In genomic region chr11:46351148-46351547, GRCh38 we compare ENCODE assay signal across 11 cellular contexts. TPM values are rescaled to one million over a fixed set of nuclear protein-coding genes. Genes with fewer than 3 reads are reported as not detected.
DNase-seq lines count a peak whose midpoint lies in the region; ATAC-seq lines count a peak whose summit lies in the region.
"Had no signal": no experiment of that assay in that cellular context is flagged by ENCODE, and none has a peak within 500 bp of the region (broad histone marks: within the 10 kb centered on the region; RNA-seq: fewer than 3 reads in every experiment).

No MANE protein-coding gene starts in this region.

- intact Hi-C loops in activated CD4-positive, alpha-beta memory T cell treated with anti-CD3 and anti-CD28 coated beads for 36 hours (cut with micrococcal nuclease): no loop called here

- H3K4me1 Mint-ChIP-seq in activated T-cell treated with anti-CD3 and anti-CD28 coated beads, Interleukin-2, amount 50 U/mL, for 4 hours (ENCODE audit: low read depth): peaks cover 77% of the 10 kb centered on the region
- H3K4me1 Mint-ChIP-seq in activated CD4-positive, alpha-beta memory T cell treated with anti-CD3 and anti-CD28 coated beads for 36 hours (ENCODE audit: low read depth): peaks cover 78% of the 10 kb centered on the region
- H3K4me1 Mint-ChIP-seq in stimulated activated naive CD8-positive, alpha-beta T cell treated with anti-CD3 and anti-CD28 coated beads, Interleukin-15, amount 100 ng/mL, for 72 hours: peaks cover 90% of the 10 kb centered on the region

- no peaks in the 10 kb centered on the region for H3K4me1 ChIP-seq in endocrine pancreas (ENCODE audit: control insufficient read depth, insufficient read depth, low read length)

- H3K27me3 ChIP-seq in endocrine pancreas (ENCODE audit: control insufficient read depth, insufficient read depth, low read length): no peaks in the 10 kb centered on the region

- peaks cover 1% of the 10 kb centered on the region for H3K36me3 Mint-ChIP-seq in activated T-cell treated with anti-CD3 and anti-CD28 coated beads, Interleukin-2, amount 50 U/mL, for 4 hours (ENCODE audit: insufficient read depth)
- H3K36me3 Mint-ChIP-seq in activated CD4-positive, alpha-beta memory T cell treated with anti-CD3 and anti-CD28 coated beads for 36 hours: peaks cover 2% of the 10 kb centered on the region

- H3K9me3 ChIP-seq in endocrine pancreas (ENCODE audit: control insufficient read depth, low read length): no peaks in the 10 kb centered on the region

- CTCF ChIA-PET in activated CD4-positive, alpha-beta memory T cell treated with anti-CD3 and anti-CD28 coated beads for 36 hours (lab: Charles Lee): interaction anchor here (1.3 to 15.3 kb wide), 13 partner anchors 7 to 350 kb away, joined by 3 to 346 read pairs (median 8); partner anchors contain the start of genes ARHGAP1, CHRM4 and ZNF408

- H3K4me3 ChIP-seq in endocrine pancreas (ENCODE audit: control insufficient read depth, insufficient read depth, low read length): no peak overlapping the region

- H3K4me3 Mint-ChIP-seq in activated T-cell treated with anti-CD3 and anti-CD28 coated beads, Interleukin-2, amount 50 U/mL, for 4 hours: peak overlapping the region; percentile 80
- H3K4me3 Mint-ChIP-seq in activated CD4-positive, alpha-beta memory T cell treated with anti-CD3 and anti-CD28 coated beads for 36 hours: peak overlapping the region; percentile 76
- H3K4me3 Mint-ChIP-seq in stimulated activated naive CD8-positive, alpha-beta T cell treated with anti-CD3 and anti-CD28 coated beads, Interleukin-15, amount 100 ng/mL, for 72 hours: peak overlapping the region; percentile 89 to 90

- POLR2A ChIA-PET in activated CD4-positive, alpha-beta memory T cell treated with anti-CD3 and anti-CD28 coated beads for 36 hours (lab: Charles Lee): interaction anchor here (1.0 to 2.4 kb wide), 2 partner anchors 10 to 41 kb away, joined by 3 to 15 read pairs; partner anchors contain the start of gene CHRM4

- ATAC-seq in activated T-cell treated with anti-CD3 and anti-CD28 coated beads, Interleukin-2, amount 50 U/mL, for 4 hours: no peak
- no peak for ATAC-seq in stimulated activated naive CD8-positive, alpha-beta T cell treated with anti-CD3 and anti-CD28 coated beads, Interleukin-15, amount 100 ng/mL, for 72 hours
- ATAC-seq in GM18502 (IDR thresholded peaks at IDR 0.05; ENCODE audit: poor library complexity, unreplicated experiment) (no peak), HG03108 (IDR thresholded peaks at IDR 0.05; ENCODE audit: unreplicated experiment) (no peak)

- H3K9me3 Mint-ChIP-seq in activated T-cell treated with anti-CD3 and anti-CD28 coated beads, Interleukin-2, amount 50 U/mL, for 4 hours: no peaks in the 10 kb centered on the region
- H3K9me3 Mint-ChIP-seq in activated CD4-positive, alpha-beta memory T cell treated with anti-CD3 and anti-CD28 coated beads for 36 hours: no peaks in the 10 kb centered on the region
- H3K9me3 Mint-ChIP-seq in stimulated activated naive CD8-positive, alpha-beta T cell treated with anti-CD3 and anti-CD28 coated beads, Interleukin-15, amount 100 ng/mL, for 72 hours: no peaks in the 10 kb centered on the region

- no peaks in the 10 kb centered on the region for H3K27me3 Mint-ChIP-seq in activated T-cell treated with anti-CD3 and anti-CD28 coated beads, Interleukin-2, amount 50 U/mL, for 4 hours (ENCODE audit: low read depth)
- H3K27me3 Mint-ChIP-seq in activated CD4-positive, alpha-beta memory T cell treated with anti-CD3 and anti-CD28 coated beads for 36 hours: no peaks in the 10 kb centered on the region
- no peaks in the 10 kb centered on the region for H3K27me3 Mint-ChIP-seq in stimulated activated naive CD8-positive, alpha-beta T cell treated with anti-CD3 and anti-CD28 coated beads, Interleukin-15, amount 100 ng/mL, for 72 hours

- H3K27ac Mint-ChIP-seq in activated CD4-positive, alpha-beta memory T cell treated with anti-CD3 and anti-CD28 coated beads for 36 hours: peak overlapping the region; percentile 87
- H3K27ac Mint-ChIP-seq in stimulated activated naive CD8-positive, alpha-beta T cell treated with anti-CD3 and anti-CD28 coated beads, Interleukin-15, amount 100 ng/mL, for 72 hours: peak overlapping the region in 1 of 2 donors; percentile 96

- H3K9ac ChIP-seq in endocrine pancreas (ENCODE audit: control insufficient read depth, insufficient read depth, low read length): peak overlapping the region; percentile 35

- DNase-seq in activated T-cell treated with anti-CD3 and anti-CD28 coated beads, Interleukin-2, amount 50 U/mL, for 4 hours: no peak
- DNase-seq in activated T-cell treated with anti-CD3 and anti-CD28 coated beads for 4 hours: no peak
- DNase-seq in activated CD4-positive, alpha-beta memory T cell treated with anti-CD3 and anti-CD28 coated beads for 36 hours: no peak
- DNase-seq in stimulated activated naive CD8-positive, alpha-beta T cell treated with anti-CD3 and anti-CD28 coated beads, Interleukin-15, amount 100 ng/mL, for 72 hours: no peak
- no peak for DNase-seq in NK-92 (lab: John Stamatoyannopoulos, UW; ENCODE audit: unreplicated experiment)
- DNase-seq: DMS79; OCI-M1; stimulated activated CD4-positive, alpha-beta T cell treated with anti-CD3 and anti-CD28 coated beads, Interleukin-12 subunit alpha, Interleukin-12 subunit beta, amount 100 ng/mL, for 4 hours had no signal

- H3K36me3 ChIP-seq in endocrine pancreas (ENCODE audit: control insufficient read depth, insufficient read depth, low read length): no peaks in the 10 kb centered on the region

RNA-seq across cellular contexts. Expression of gene DGKZ, which starts 3.9 kb away (rescaled TPM):
- 100 to 1,000 TPM; 112 to 122 (median 118) TPM for total RNA-seq in activated T-cell treated with anti-CD3 and anti-CD28 coated beads, Interleukin-2, amount 50 U/mL, for 4 hours
- total RNA-seq in activated CD4-positive, alpha-beta memory T cell treated with anti-CD3 and anti-CD28 coated beads for 36 hours: 10 to 100 TPM; 85.3 to 88.7 TPM

RNA-seq across cellular contexts. Expression of gene MDK, which starts 30.3 kb away (rescaled TPM):
- total RNA-seq in activated T-cell treated with anti-CD3 and anti-CD28 coated beads, Interleukin-2, amount 50 U/mL, for 4 hours: 1 to 10 TPM; 2.1 to 3.0 (median 2.9) TPM
- total RNA-seq in activated CD4-positive, alpha-beta memory T cell treated with anti-CD3 and anti-CD28 coated beads for 36 hours: 1 to 10 TPM; 5.9 to 7.0 TPM

RNA-seq across cellular contexts. Expression of gene CHRM4, which starts 40.4 kb away (rescaled TPM):
- under 1 TPM; 0.13 to 0.52 (median 0.25) TPM for total RNA-seq in activated T-cell treated with anti-CD3 and anti-CD28 coated beads, Interleukin-2, amount 50 U/mL, for 4 hours
- total RNA-seq in activated CD4-positive, alpha-beta memory T cell treated with anti-CD3 and anti-CD28 coated beads for 36 hours: not detected
